8 cellular contexts compared by ENCODE assay signal in the genomic region with DNA sequence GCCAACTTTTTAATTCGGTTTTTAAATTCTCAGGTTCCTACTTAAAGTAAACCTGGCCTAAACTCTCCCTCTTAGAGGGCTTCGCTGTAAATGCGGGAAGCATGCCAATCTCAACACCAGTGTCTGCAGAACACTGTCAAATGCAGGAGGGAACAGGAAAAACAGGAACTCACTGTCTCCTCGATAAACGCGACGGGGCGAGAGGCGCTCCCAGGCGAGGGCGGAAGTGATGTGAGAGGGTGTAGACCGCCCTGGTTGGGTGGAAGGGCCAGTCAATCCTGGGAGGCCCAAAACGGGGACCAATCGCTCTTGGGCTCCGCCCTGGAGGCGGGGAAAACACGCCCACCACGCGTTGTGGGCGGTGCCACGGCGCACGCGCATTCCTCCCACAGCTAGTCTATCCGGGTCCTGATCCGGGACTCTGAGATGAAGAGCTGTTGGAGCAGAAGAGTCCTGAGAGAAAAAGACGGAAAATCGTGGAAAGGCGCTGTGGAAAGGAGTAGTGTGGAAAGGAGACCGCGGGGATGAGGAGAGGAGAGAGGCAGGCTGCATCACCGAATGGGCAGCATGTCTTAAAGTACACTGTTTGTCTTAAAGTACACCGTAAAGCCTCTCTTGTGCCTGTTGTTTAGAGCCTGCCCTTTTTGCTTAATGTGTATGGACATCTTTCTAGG. TPM values are rescaled to one million over a fixed set of nuclear protein-coding genes. Genes with fewer than 3 reads are reported as not detected.
DNase-seq lines count a peak whose midpoint lies in the region; ATAC-seq and TF ChIP-seq lines count a peak whose summit lies in the region.

No MANE protein-coding gene starts in this region.

- peak overlapping the region; percentile 82 for H3K4me3 Mint-ChIP-seq in activated T-cell treated with anti-CD3 and anti-CD28 coated beads, Interleukin-2, amount 50 U/mL, for 24 hours

- H3K27ac ChIP-seq in PC-3 (ENCODE audit: low read length): peak overlapping the region; percentile 36

- BruUV-seq in PC-3 (replicated peaks; lab: Mats Ljungman, UMichigan): no TSS peak

- H3K4me3 ChIP-seq in Jurkat, Clone E6-1 (ENCODE audit: low read length): peak overlapping the region; percentile 76
- H3K4me3 ChIP-seq in PC-3 (ENCODE audit: low read length): peak overlapping the region; percentile 75

- peaks cover 4% of the 10 kb centered on the region for H3K36me3 Mint-ChIP-seq in activated T-cell treated with anti-CD3 and anti-CD28 coated beads, Interleukin-2, amount 50 U/mL, for 24 hours (ENCODE audit: low read depth)

- peak overlapping the region; percentile 70 for H2AFZ ChIP-seq in PC-3 (ENCODE audit: low read length)

- H3K9me3 ChIP-seq in PC-3 (ENCODE audit: low read length): no peaks in the 10 kb centered on the region

- no peaks in the 10 kb centered on the region for H3K9me2 ChIP-seq in PC-3 (replicated peaks; ENCODE audit: low read length)

- CTCF ChIA-PET in PC-3 (lab: Charles Lee): interaction anchor here (1.4 kb wide), 1 partner anchor 116 kb away, joined by 4 read pairs; no protein-coding TSS in a partner anchor

- H3K9me3 Mint-ChIP-seq in activated T-cell treated with anti-CD3 and anti-CD28 coated beads, Interleukin-2, amount 50 U/mL, for 24 hours: no peaks in the 10 kb centered on the region

- H3K9ac ChIP-seq in PC-3 (ENCODE audit: low read length): peak overlapping the region; percentile 86

- no peak for TF ChIP-seq CTCF in PC-3 (conservative IDR thresholded peaks at IDR 0.05; ENCODE audit: low read depth, low read length)

- H4K20me1 ChIP-seq in PC-3 (ENCODE audit: low read length): no peaks in the 10 kb centered on the region

- H3K4me1 ChIP-seq in PC-3 (ENCODE audit: insufficient read depth, low read length): peaks cover 13% of the 10 kb centered on the region

- H3K27ac Mint-ChIP-seq in activated T-cell treated with anti-CD3 and anti-CD28 coated beads, Interleukin-2, amount 50 U/mL, for 24 hours: peak overlapping the region; percentile 91

- POLR2A ChIA-PET in PC-3 (lab: Charles Lee; ENCODE audit: unreplicated experiment): interaction anchor here (0.5 to 0.7 kb wide), 5 partner anchors 16 to 111 kb away, joined by 3 to 6 read pairs (median 4); no protein-coding TSS in a partner anchor

- H3F3A ChIP-seq in PC-3 (ENCODE audit: low read length, unreplicated experiment): no peaks in the 10 kb centered on the region

- no peaks in the 10 kb centered on the region for H3K36me3 ChIP-seq in PC-3 (ENCODE audit: low read depth, low read length)

- ATAC-seq in GM21717 (IDR thresholded peaks at IDR 0.05; ENCODE audit: unreplicated experiment): peak; percentile 99
- peak; percentile 99 for ATAC-seq in PC-3

- peak; percentile 89 for TF ChIP-seq POLR2A in erythroblast (IDR thresholded peaks at IDR 0.05; ENCODE audit: low read length)

- H3K4me2 ChIP-seq in PC-3 (ENCODE audit: low read length): peak overlapping the region; percentile 95

- H3K27me3 Mint-ChIP-seq in activated T-cell treated with anti-CD3 and anti-CD28 coated beads, Interleukin-2, amount 50 U/mL, for 24 hours: no peaks in the 10 kb centered on the region

- no peaks in the 10 kb centered on the region for H3K79me2 ChIP-seq in PC-3 (ENCODE audit: low read length)

- DNase-seq in DMS53 (lab: John Stamatoyannopoulos, UW): peak; percentile 98
- peak; percentile 96 for DNase-seq in Jurkat, Clone E6-1 (ENCODE audit: low read depth, low spot score)
- peak; percentile 99 for DNase-seq in PC-3
- peak; percentile 100 for DNase-seq in activated T-cell treated with anti-CD3 and anti-CD28 coated beads, Interleukin-2, amount 50 U/mL, for 24 hours
- peak; percentile 95 to 96 for DNase-seq in erythroblast (lab: John Stamatoyannopoulos, UW)
- peak; percentile 98 for DNase-seq in mucosa of gallbladder (ENCODE audit: low spot score)
- DNase-seq in stimulated activated CD8-positive, alpha-beta memory T cell treated with anti-CD3 and anti-CD28 coated beads, Interleukin-4, amount 100 ng/mL, for 24 hours (ENCODE audit: low read depth): peak; percentile 94

- H3K27me3 ChIP-seq in PC-3 (ENCODE audit: low read length): no peaks in the 10 kb centered on the region

- H3K4me1 Mint-ChIP-seq in activated T-cell treated with anti-CD3 and anti-CD28 coated beads, Interleukin-2, amount 50 U/mL, for 24 hours (ENCODE audit: low read depth): peaks cover 22% of the 10 kb centered on the region

- intact Hi-C loops in PC-3 (cut with micrococcal nuclease): loop anchor here (1.0 to 2.0 kb wide), 3 partner anchors 79 to 152 kb away; no protein-coding TSS in a partner anchor

RNA-seq across cellular contexts. Expression of a gene that starts 27.1 kb away (rescaled TPM):
- not detected for polyA plus RNA-seq in Jurkat, Clone E6-1 (2012; ENCODE audit: insufficient read depth, insufficient read length)
- not detected in 2 replicates for total RNA-seq in PC-3 (2014; rRNA removed)
- 86.6 TPM for total RNA-seq in mucosa of gallbladder

Comparison
In these comparisons a context has a peak if more than half of its experiments do, and no peak if none do; other contexts are left out.
1. Peak in every context shown above with its lines: DNase-seq, ATAC-seq, H3K4me3 ChIP-seq and H3K27ac ChIP-seq.
2. RNA of a gene that starts 27.1 kb away (total RNA-seq): 86.6 TPM in mucosa of gallbladder (single experiment); not detected in PC-3; every median in the first group is over 10 times any median in the second.